11 cellular contexts compared by ENCODE assay signal in the genomic region with DNA sequence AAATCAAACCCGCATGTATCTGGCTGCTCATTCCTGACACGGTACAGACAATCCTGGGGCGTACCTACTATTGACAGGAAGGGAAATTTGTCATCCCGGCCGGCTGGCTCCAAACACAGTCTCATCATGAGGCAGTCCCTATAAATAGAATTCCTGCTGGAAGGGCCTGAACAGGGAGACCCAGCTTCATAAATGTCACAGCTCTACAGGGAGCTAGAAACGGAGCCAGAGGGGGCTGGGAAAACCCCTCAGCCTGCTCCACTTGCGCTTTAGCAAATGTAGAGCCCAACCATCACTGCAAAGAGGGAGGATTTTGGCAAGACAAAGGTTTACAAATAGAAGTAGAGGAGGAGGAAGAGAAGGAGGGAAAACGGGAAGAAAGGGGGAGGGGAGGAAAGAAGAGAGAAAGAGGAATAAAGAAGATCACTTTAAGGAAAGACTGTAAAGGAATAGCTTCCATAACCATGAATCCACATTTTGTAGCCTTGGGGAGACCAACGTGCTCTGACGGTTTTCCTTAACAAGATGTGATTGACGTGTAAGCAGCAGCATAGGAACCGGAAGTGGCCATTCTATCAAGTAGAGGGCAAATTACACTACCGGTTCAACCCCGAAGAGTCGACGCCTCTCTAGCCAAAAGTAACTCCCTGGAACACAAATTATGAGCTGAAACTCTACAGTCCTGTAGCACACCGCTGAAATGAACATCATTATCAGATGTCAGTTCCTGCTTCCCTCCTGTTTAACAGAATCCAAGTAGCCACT. TPM values are rescaled to one million over a fixed set of nuclear protein-coding genes. Genes with fewer than 3 reads are reported as not detected.
DNase-seq lines count a peak whose midpoint lies in the region; ATAC-seq and TF ChIP-seq lines count a peak whose summit lies in the region.
"Had no signal": no experiment of that assay in that cellular context is flagged by ENCODE, and none has a peak within 500 bp of the region (broad histone marks: within the 10 kb centered on the region; RNA-seq: fewer than 3 reads in every experiment).

No MANE protein-coding gene starts in this region.

- no peaks in the 10 kb centered on the region for H3K9me3 ChIP-seq in GM23248 (ENCODE audit: low read depth)
- no peaks in the 10 kb centered on the region for H3K9me3 ChIP-seq in heart left ventricle

- TF ChIP-seq CTCF in astrocyte of the spinal cord (IDR thresholded peaks at IDR 0.05; ENCODE audit: low read depth, low read length) (no peak), heart left ventricle (IDR thresholded peaks at IDR 0.05) (no peak)

- H3K9me2 ChIP-seq in GM23248 (ENCODE audit: insufficient read depth): no peaks in the 10 kb centered on the region

- no peaks in the 10 kb centered on the region for H4K20me1 ChIP-seq in GM23248 (ENCODE audit: insufficient read depth)

- H3K27ac ChIP-seq in GM23248 (peak overlapping the region; percentile 67), heart left ventricle (peak overlapping the region; percentile 73 to 96 (median 92))
- H3K27ac ChIP-seq: C4-2B had no signal

- H3K4me3 ChIP-seq in GM23248 (peak overlapping the region; percentile 49), astrocyte of the spinal cord (ENCODE audit: low read depth, low read length) (no peak overlapping the region), heart left ventricle (peak overlapping the region in 9 of 12 donors; percentile 8 to 34 (median 21))

- H3K79me2 ChIP-seq in GM23248 (ENCODE audit: insufficient read depth): no peaks in the 10 kb centered on the region

- in situ Hi-C loops in GM23248 (cut with MboI) (no loop called here), astrocyte of the spinal cord (cut with HindIII; ENCODE audit: low sequenced_read_pairs) (no loop called here)

- H2AFZ ChIP-seq in GM23248: peak overlapping the region; percentile 81

- peaks cover 31% of the 10 kb centered on the region for H3K4me1 ChIP-seq in GM23248 (ENCODE audit: insufficient read depth)
- peaks cover 4 to 68% (median 48%) of the 10 kb centered on the region in 12 donors for H3K4me1 ChIP-seq in heart left ventricle

- peak; percentile 85 for DNase-seq in GM23248
- DNase-seq in astrocyte of the spinal cord (ENCODE audit: low read depth, low spot score): peak; percentile 30
- DNase-seq in heart left ventricle: peak; percentile 82 to 92 (median 85)
- peak; percentile 45 for DNase-seq in pons (ENCODE audit: low spot score)
- no peak for DNase-seq in T-helper 9 cell
- no peak for DNase-seq in occipital lobe (lab: John Stamatoyannopoulos, UW)
- DNase-seq: activated T-cell treated with anti-CD3 and anti-CD28 coated beads, Interleukin-2, amount 50 U/mL, for 72 hours; stimulated activated CD4-positive, alpha-beta T cell treated with anti-CD3 and anti-CD28 coated beads, Interleukin-12 subunit alpha, Interleukin-12 subunit beta, amount 100 ng/mL, for 4 hours had no signal

- peak overlapping the region; percentile 47 for H3K9ac ChIP-seq in GM23248

- 50% methylated on average over 17 of the region's 17 CpGs for WGBS in GM23248 (ENCODE audit: low coverage in 1 of 2, low lambda C conversion rate in 2 of 2, missing lambda C conversion rate in 2 of 2), 2 experiments
- 10 to 15% (median 13%) methylated on average over 17 of the region's 17 CpGs for WGBS in heart left ventricle, 4 donors

- no peaks in the 10 kb centered on the region for H3K27me3 ChIP-seq in GM23248 (replicated peaks; ENCODE audit: insufficient read depth)
- H3K27me3 ChIP-seq in heart left ventricle: no peaks in the 10 kb centered on the region

- peak overlapping the region; percentile 78 for H3K4me2 ChIP-seq in GM23248 (ENCODE audit: unreplicated experiment)

- H3F3A ChIP-seq in GM23248 (ENCODE audit: insufficient read depth): peaks cover 28% of the 10 kb centered on the region

- TF ChIP-seq POLR2A in heart left ventricle (IDR thresholded peaks at IDR 0.05): peak in 1 of 2 donors; percentile 45

- ATAC-seq in heart left ventricle (peak; percentile 84 to 89 (median 88)), GM21526 (IDR thresholded peaks at IDR 0.05; ENCODE audit: low FRiP score, unreplicated experiment) (no peak), HG03378 (IDR thresholded peaks at IDR 0.05; ENCODE audit: unreplicated experiment) (no peak)
- ATAC-seq: activated T-cell treated with anti-CD3 and anti-CD28 coated beads, Interleukin-2, amount 50 U/mL, for 72 hours had no signal

- H3K36me3 ChIP-seq in GM23248 (ENCODE audit: low read depth): no peaks in the 10 kb centered on the region
- H3K36me3 ChIP-seq in heart left ventricle: no peaks in the 10 kb centered on the region

- intact Hi-C loops in heart left ventricle (cut with DNase I): loop anchor here in 5 of 10 donors (2.0 to 10.0 kb wide), 4 partner anchors 37 to 59 kb away; partner anchors contain the start of gene TTN (in 5 of the 5)

RNA-seq across cellular contexts. Expression of gene TTN, which starts 56.8 kb away (rescaled TPM):
- total RNA-seq in GM23248 (2014; rRNA removed; shearing (Covaris generic)): not detected in 2 replicates
- polyA plus RNA-seq in GM23248 (2016; fragmentation: Nextera tagmentation; extraction: Ambion mirVana): 0.13 and 0.39 TPM in 2 replicates
- total RNA-seq in heart left ventricle: 1,000 to 10,000 TPM; 2,645 to 4,653 (median 3,666) TPM
- polyA plus RNA-seq in heart left ventricle: 100 to 1,000 TPM; 136 to 653 TPM
- total RNA-seq in occipital lobe: 3.7 TPM

Comparison
In these comparisons a context has a peak if more than half of its experiments do, and no peak if none do; other contexts are left out.
1. DNase-seq: peak in GM23248 (single experiment), astrocyte of the spinal cord (single experiment), heart left ventricle (5 of 5) and pons (single experiment); none in T-helper 9 cell (single experiment) and occipital lobe (single experiment).
2. ATAC-seq: peak in heart left ventricle (4 of 4); none in GM21526 (single experiment) and HG03378 (single experiment).
3. RNA of gene TTN, which starts 56.8 kb away (total RNA-seq): 2,645 to 4,653 TPM in heart left ventricle; 3.7 TPM in occipital lobe (single experiment) and not detected in GM23248; every median in the first group is over 100 times any median in the second.